8 cellular contexts compared by ENCODE assay signal in the genomic region with DNA sequence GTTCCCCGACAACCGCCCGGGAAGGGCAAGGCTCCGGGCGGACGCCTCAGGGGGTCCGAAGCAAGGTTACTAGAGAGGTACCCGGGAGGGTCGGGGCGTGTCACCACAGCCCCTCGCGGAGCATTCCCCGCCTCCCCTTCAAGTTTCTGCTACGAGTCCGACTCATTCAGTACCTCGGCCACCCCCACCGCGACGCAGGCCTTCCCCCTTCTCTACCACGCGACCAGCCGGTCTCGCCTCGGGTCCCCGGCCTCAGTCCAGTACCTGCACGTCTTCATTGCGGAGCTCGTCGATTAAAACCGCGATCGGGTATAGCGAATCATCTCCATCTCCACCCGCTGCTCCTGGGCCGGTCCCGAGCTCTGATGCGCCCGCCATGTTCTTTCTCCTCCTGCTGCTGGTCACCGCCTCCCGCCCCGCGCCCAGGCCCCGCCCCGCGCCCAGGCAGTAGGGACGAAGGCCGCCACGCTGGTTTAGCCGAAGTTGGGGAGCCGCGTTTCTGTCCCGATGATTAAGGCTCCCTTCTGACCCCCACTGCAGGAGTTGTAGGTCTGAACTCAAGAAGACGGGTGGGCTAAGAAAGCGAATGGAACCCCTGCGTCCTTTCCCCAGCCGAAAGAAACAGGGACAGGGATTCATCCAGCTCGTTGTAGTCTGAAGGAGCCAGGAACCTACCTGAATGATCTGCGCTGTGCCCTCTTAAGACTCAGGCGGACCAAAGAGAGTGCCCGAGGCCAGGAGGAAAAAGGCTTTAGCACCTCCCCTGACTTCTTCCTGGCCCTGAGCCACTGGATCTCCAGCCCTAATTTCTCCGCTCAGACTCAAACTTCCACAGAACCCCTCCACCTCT. TPM values are rescaled to one million over a fixed set of nuclear protein-coding genes. Genes with fewer than 3 reads are reported as not detected.
DNase-seq lines count a peak whose midpoint lies in the region; ATAC-seq and TF ChIP-seq lines count a peak whose summit lies in the region.

A gene (minus strand): TSS at position 406 of the 850 bp plus-strand sequence. CDS start 28 bp downstream, at position 378.

- peaks cover 44% of the 10 kb centered on the region for H3K36me3 Mint-ChIP-seq in dendritic cell treated with granulocyte-macrophage colony-stimulating factor and Interleukin-4, amounts not matched to agents 40 ng/mL and 50 ng/mL, for 4 days (ENCODE audit: low read depth)

- peak within 1 kb of the TSS; percentile 76 to 94 for H3K27ac ChIP-seq in left lung

- peak within 1 kb of the TSS; percentile 99 for H3K4me3 Mint-ChIP-seq in dendritic cell treated with granulocyte-macrophage colony-stimulating factor and Interleukin-4, amounts not matched to agents 40 ng/mL and 50 ng/mL, for 4 days

- ATAC-seq in HG03432 (IDR thresholded peaks at IDR 0.05; ENCODE audit: unreplicated experiment) (peak; percentile 94), left lung (peak; percentile 98)

- peak; percentile 78 for DNase-seq in BE2C
- peak; percentile 88 for DNase-seq in NCI-H69 (lab: John Stamatoyannopoulos, UW)
- peak; percentile 57 to 59 for DNase-seq in activated CD4-positive, alpha-beta T cell treated with anti-CD3 and anti-CD28 coated beads, Interleukin-2, amount 50 U/mL, for 24 hours (ENCODE audit: low read depth in 1 of 2, low spot score in 1 of 2)
- peak; percentile 82 to 94 for DNase-seq in left lung
- peak; percentile 74 for DNase-seq in stimulated activated CD4-positive, alpha-beta T cell treated with anti-CD3 and anti-CD28 coated beads, Interleukin-4, amount 100 ng/mL, for 1 hour

- no peaks in the 10 kb centered on the region for H3K27me3 ChIP-seq in BE2C
- H3K27me3 ChIP-seq in left lung: no peaks in the 10 kb centered on the region

- no peaks in the 10 kb centered on the region for H3K9me3 ChIP-seq in BE2C
- H3K9me3 ChIP-seq in left lung: no peaks in the 10 kb centered on the region

- H3K36me3 ChIP-seq in BE2C: peaks cover 18% of the 10 kb centered on the region
- peaks cover 0 to 22% of the 10 kb centered on the region in 2 donors for H3K36me3 ChIP-seq in left lung

- H3K4me3 ChIP-seq in BE2C (ENCODE audit: low read depth, low read length) (peak within 1 kb of the TSS; percentile 88), left lung (peak within 1 kb of the TSS; percentile 82 to 99)

- TF ChIP-seq POLR2A in GM19193 (IDR thresholded peaks at IDR 0.05; ENCODE audit: extremely low read depth, insufficient read depth, insufficient read length): peak; percentile 65

- H3K4me1 Mint-ChIP-seq in dendritic cell treated with granulocyte-macrophage colony-stimulating factor and Interleukin-4, amounts not matched to agents 40 ng/mL and 50 ng/mL, for 4 days (ENCODE audit: low read depth): peaks cover 23% of the 10 kb centered on the region

- no peaks in the 10 kb centered on the region for H3K9me3 Mint-ChIP-seq in dendritic cell treated with granulocyte-macrophage colony-stimulating factor and Interleukin-4, amounts not matched to agents 40 ng/mL and 50 ng/mL, for 4 days

- peak within 1 kb of the TSS; percentile 88 for H3K27ac Mint-ChIP-seq in dendritic cell treated with granulocyte-macrophage colony-stimulating factor and Interleukin-4, amounts not matched to agents 40 ng/mL and 50 ng/mL, for 4 days

- intact Hi-C loops in dendritic cell treated with granulocyte-macrophage colony-stimulating factor and Interleukin-4, amounts not matched to agents 40 ng/mL and 50 ng/mL, for 4 days (cut with micrococcal nuclease): loop anchor here (1.0 kb wide), 1 partner anchor 164 kb away; a partner anchor contains a TSS
- intact Hi-C loops in left lung (cut with DNase I): no loop called here

- H3K27me3 Mint-ChIP-seq in dendritic cell treated with granulocyte-macrophage colony-stimulating factor and Interleukin-4, amounts not matched to agents 40 ng/mL and 50 ng/mL, for 4 days: peaks cover 6% of the 10 kb centered on the region

- TF ChIP-seq CTCF in BE2C (IDR thresholded peaks at IDR 0.05; ENCODE audit: low read depth, low read length) (no peak), left lung (IDR thresholded peaks at IDR 0.05) (no peak)

- H3K4me1 ChIP-seq in BE2C (peaks cover 3% of the 10 kb centered on the region), left lung (peaks cover 13 to 32% of the 10 kb centered on the region in 2 donors)

RNA-seq across cellular contexts. Expression of the gene that starts here (rescaled TPM):
- polyA plus RNA-seq in BE2C (2012; ENCODE audit: insufficient read depth, insufficient read length, low read depth): 13.3 TPM
- total RNA-seq in left lung: 10 to 100 TPM; 28.1 to 28.8 TPM

Comparison
In these comparisons a context has a peak if more than half of its experiments do, and no peak if none do; other contexts are left out.
1. Peak in every context shown above with its lines: DNase-seq, ATAC-seq, H3K4me3 ChIP-seq and H3K27ac ChIP-seq.